Comparison of ENCODE assay signal across 1 cellular context in genomic region chr9:125748511-125749099, GRCh38.
A peak's percentile ranks its signal among the peaks of the same experiment; 100 is the strongest.
TF ChIP-seq lines count a peak whose summit lies in the region.

No MANE protein-coding gene starts in this region.

TF ChIP-seq in IMR-90, 13 proteins besides CTCF, POLR2A, EP300 and RAD21:
- 0 out of 2 replicates have a peak, but pooled peaks have one; percentile 7 for TF ChIP-seq MXI1 (IDR thresholded peaks at IDR 0.05; ENCODE audit: borderline replicate concordance, low read depth, low read length)
- no peak for TF ChIP-seq CEBPB (IDR thresholded peaks at IDR 0.05; ENCODE audit: low read depth, low read length)
- no peak for TF ChIP-seq USF2 (IDR thresholded peaks at IDR 0.05; ENCODE audit: low read depth, low read length)
- TF ChIP-seq RFX5 (IDR thresholded peaks at IDR 0.05; ENCODE audit: low read depth, low read length), result no peak
- no peak for TF ChIP-seq SMC3 (IDR thresholded peaks at IDR 0.05; ENCODE audit: low read depth, low read length)
